11 cellular contexts compared by ENCODE assay signal in genomic region chr17:4573682-4574081, GRCh38. TPM values are rescaled to one million over a fixed set of nuclear protein-coding genes. Genes with fewer than 3 reads are reported as not detected.
DNase-seq lines count a peak whose midpoint lies in the region; ATAC-seq and TF ChIP-seq lines count a peak whose summit lies in the region.
"Had no signal": no experiment of that assay in that cellular context is flagged by ENCODE, and none has a peak within 500 bp of the region (broad histone marks: within the 10 kb centered on the region; RNA-seq: fewer than 3 reads in every experiment).

No MANE protein-coding gene starts in this region.

- intact Hi-C loops in upper lobe of right lung (cut with DNase I) = no loop called here

- DNase-seq in stimulated activated naive CD4-positive, alpha-beta T cell treated with Interleukin-2 at 50 U/mL for 16 hours (lab: John Stamatoyannopoulos, UW) = peak; percentile 80
- no peak for DNase-seq in stimulated activated naive CD4-positive, alpha-beta T cell (lab: John Stamatoyannopoulos, UW)
- DNase-seq in activated naive CD8-positive, alpha-beta T cell treated with anti-CD3 and anti-CD28 coated beads, Interleukin-2, amount 10 ng/mL, durations not matched to agents 7 days and 5 days = no peak
- no peak for DNase-seq in neuronal stem cell (ENCODE audit: low spot score)
- peak; percentile 73 for DNase-seq in upper lobe of right lung
- no peak for DNase-seq in chondrocyte (ENCODE audit: low spot score)
- no peak for DNase-seq in NCI-H748 treated with DMSO at 0.1 percent for 48 hours (lab: John Stamatoyannopoulos, UW)
- no peak for DNase-seq in activated gamma-delta T cell (lab: John Stamatoyannopoulos, UW)
- DNase-seq: NCI-H2171 had no signal

- no peak overlapping the region for H2AK5ac ChIP-seq in neuronal stem cell (ENCODE audit: low read depth, low read length)

- peak overlapping the region; percentile 79 for H2BK12ac ChIP-seq in neuronal stem cell (ENCODE audit: low read length)

- no peak overlapping the region for H3K14ac ChIP-seq in neuronal stem cell (ENCODE audit: low read length)

- H3K4me3 Mint-ChIP-seq in activated naive CD8-positive, alpha-beta T cell treated with anti-CD3 and anti-CD28 coated beads, Interleukin-2, amount 10 ng/mL, durations not matched to agents 7 days and 5 days = no peak overlapping the region
- no peak overlapping the region for H3K4me3 Mint-ChIP-seq in chondrocyte (ENCODE audit: unreplicated experiment)

- H3K4me2 ChIP-seq in neuronal stem cell (ENCODE audit: insufficient read depth, low read length, poor library complexity, severe bottlenecking) = no peak overlapping the region

- H3K4me3 ChIP-seq in neuronal stem cell (ENCODE audit: low read length in 2 of 2) (no peak overlapping the region), upper lobe of right lung (no peak overlapping the region)

- H3K23ac ChIP-seq in neuronal stem cell (ENCODE audit: low read depth, low read length, poor library complexity) = no peak overlapping the region

- H3K4me1 ChIP-seq in neuronal stem cell (ENCODE audit: control insufficient read depth in 2 of 2, insufficient read depth in 1 of 2, low read depth in 1 of 2, low read length in 2 of 2) = peaks cover 17 to 21% of the 10 kb centered on the region in 2 donors
- H3K4me1 ChIP-seq in upper lobe of right lung = no peaks in the 10 kb centered on the region

- H3K4ac ChIP-seq in neuronal stem cell (ENCODE audit: low read length) = no peak overlapping the region

- H3K9me3 ChIP-seq in neuronal stem cell (replicated peaks in 1 of 2; ENCODE audit: control insufficient read depth in 2 of 2, insufficient read depth in 1 of 2, low read depth in 1 of 2, low read length in 2 of 2) (no peaks in the 10 kb centered on the region), upper lobe of right lung (no peaks in the 10 kb centered on the region)

- H2BK15ac ChIP-seq in neuronal stem cell (ENCODE audit: low read length) = peak overlapping the region; percentile 79

- no peak overlapping the region for H3K27ac Mint-ChIP-seq in activated naive CD8-positive, alpha-beta T cell treated with anti-CD3 and anti-CD28 coated beads, Interleukin-2, amount 10 ng/mL, durations not matched to agents 7 days and 5 days
- H3K27ac Mint-ChIP-seq in chondrocyte (ENCODE audit: unreplicated experiment) = no peak overlapping the region

- ATAC-seq in activated naive CD8-positive, alpha-beta T cell treated with anti-CD3 and anti-CD28 coated beads, Interleukin-2, amount 10 ng/mL, durations not matched to agents 7 days and 5 days (ENCODE audit: low read depth) = peak; percentile 62
- peak; percentile 81 for ATAC-seq in upper lobe of right lung

- H3K4me1 Mint-ChIP-seq in activated naive CD8-positive, alpha-beta T cell treated with anti-CD3 and anti-CD28 coated beads, Interleukin-2, amount 10 ng/mL, durations not matched to agents 7 days and 5 days = peaks cover 10% of the 10 kb centered on the region
- H3K4me1 Mint-ChIP-seq in chondrocyte (ENCODE audit: low read depth) = peaks cover 9% of the 10 kb centered on the region

- no peaks in the 10 kb centered on the region for H3K79me1 ChIP-seq in neuronal stem cell (ENCODE audit: low read depth, low read length)

- no peaks in the 10 kb centered on the region for H3K36me3 ChIP-seq in neuronal stem cell (replicated peaks in 1 of 2; ENCODE audit: control insufficient read depth in 2 of 2, insufficient read depth in 2 of 2, low read length in 2 of 2)
- H3K36me3 ChIP-seq in upper lobe of right lung = no peaks in the 10 kb centered on the region

- POLR2A ChIA-PET in activated naive CD8-positive, alpha-beta T cell treated with anti-CD3 and anti-CD28 coated beads, Interleukin-2, amount 10 ng/mL, durations not matched to agents 7 days and 5 days (lab: Charles Lee) = no interaction called here

- no CpG with 5 or more reads among the region's 7 CpGs for WGBS in neuronal stem cell (ENCODE audit: extremely low coverage in 2 of 2, insufficient read length in 2 of 2, insufficient replicate concordance in 1 of 2), 2 donors

- H3K9ac ChIP-seq in neuronal stem cell (ENCODE audit: low read depth, low read length, poor library complexity) = peak overlapping the region; percentile 73

- no peak overlapping the region for H4K8ac ChIP-seq in neuronal stem cell (ENCODE audit: low read depth, low read length)

- H3K27me3 ChIP-seq in neuronal stem cell (ENCODE audit: control insufficient read depth in 3 of 3, insufficient read depth in 3 of 3, low read depth in 1 of 3, low read length in 3 of 3) (peaks cover 0 to 3% (median 0%) of the 10 kb centered on the region in 3 experiments), upper lobe of right lung (no peaks in the 10 kb centered on the region)

- H3K9me3 Mint-ChIP-seq in activated naive CD8-positive, alpha-beta T cell treated with anti-CD3 and anti-CD28 coated beads, Interleukin-2, amount 10 ng/mL, durations not matched to agents 7 days and 5 days = no peaks in the 10 kb centered on the region
- H3K9me3 Mint-ChIP-seq in chondrocyte (ENCODE audit: low read depth) = no peaks in the 10 kb centered on the region

- H3K36me3 Mint-ChIP-seq in activated naive CD8-positive, alpha-beta T cell treated with anti-CD3 and anti-CD28 coated beads, Interleukin-2, amount 10 ng/mL, durations not matched to agents 7 days and 5 days = no peaks in the 10 kb centered on the region
- H3K36me3 Mint-ChIP-seq in chondrocyte (ENCODE audit: low read depth) = no peaks in the 10 kb centered on the region

- H3K27ac ChIP-seq in neuronal stem cell (replicated peaks; ENCODE audit: low read length) (no peak overlapping the region), upper lobe of right lung (no peak overlapping the region)

- H2AFZ ChIP-seq in neuronal stem cell (ENCODE audit: low read length) = no peak overlapping the region

- H2BK120ac ChIP-seq in neuronal stem cell (ENCODE audit: low read depth, low read length) = no peak overlapping the region

- H3K27me3 Mint-ChIP-seq in activated naive CD8-positive, alpha-beta T cell treated with anti-CD3 and anti-CD28 coated beads, Interleukin-2, amount 10 ng/mL, durations not matched to agents 7 days and 5 days = peaks cover 20% of the 10 kb centered on the region
- H3K27me3 Mint-ChIP-seq in chondrocyte (ENCODE audit: low read depth) = no peaks in the 10 kb centered on the region

- H2BK5ac ChIP-seq in neuronal stem cell (ENCODE audit: low read length) = no peak overlapping the region

- H3K18ac ChIP-seq in neuronal stem cell (ENCODE audit: low read length) = peak overlapping the region; percentile 88

- TF ChIP-seq CTCF in upper lobe of right lung (IDR thresholded peaks at IDR 0.05) (no peak), chondrocyte (IDR thresholded peaks at IDR 0.05) (no peak)

- H4K91ac ChIP-seq in neuronal stem cell (ENCODE audit: low read depth, low read length, poor library complexity) = no peak overlapping the region

RNA-seq across cellular contexts. Expression of gene SMTNL2, which starts 10.6 kb away (rescaled TPM):
- total RNA-seq in activated naive CD8-positive, alpha-beta T cell treated with anti-CD3 and anti-CD28 coated beads, Interleukin-2, amount 10 ng/mL, durations not matched to agents 7 days and 5 days = not detected
- 8.7 TPM for polyA plus RNA-seq in neuronal stem cell (2013, experiment 1 of 2)
- polyA plus RNA-seq in neuronal stem cell (2013, experiment 2 of 2) = 9.0 TPM
- 2.7 TPM for total RNA-seq in upper lobe of right lung
- 0.32 to 0.36 TPM in 2 of 3 replicates, not detected in the other for total RNA-seq in chondrocyte
- total RNA-seq: A673, pulmonary artery endothelial cell had no signal

RNA-seq across cellular contexts. Expression of gene GGT6, which starts 13.3 kb away (rescaled TPM):
- total RNA-seq in activated naive CD8-positive, alpha-beta T cell treated with anti-CD3 and anti-CD28 coated beads, Interleukin-2, amount 10 ng/mL, durations not matched to agents 7 days and 5 days = not detected
- not detected for polyA plus RNA-seq in neuronal stem cell (2013, experiment 1 of 2)
- not detected for polyA plus RNA-seq in neuronal stem cell (2013, experiment 2 of 2)
- total RNA-seq in upper lobe of right lung (5.6 TPM), chondrocyte (not detected in 3 replicates)
- total RNA-seq: A673, pulmonary artery endothelial cell had no signal

RNA-seq across cellular contexts. Expression of gene MYBBP1A, which starts 18.5 kb away (rescaled TPM):
- total RNA-seq in activated naive CD8-positive, alpha-beta T cell treated with anti-CD3 and anti-CD28 coated beads, Interleukin-2, amount 10 ng/mL, durations not matched to agents 7 days and 5 days = 10 to 100 TPM; 59.1 to 61.6 TPM
- polyA plus RNA-seq in neuronal stem cell (2013, experiment 1 of 2) = 15.0 TPM
- 14.9 TPM for polyA plus RNA-seq in neuronal stem cell (2013, experiment 2 of 2)
- total RNA-seq in upper lobe of right lung (46.7 TPM), chondrocyte (33.6 to 58.2 TPM (median 36.4 TPM) in 3 replicates)

Comparison
In these comparisons a context has a peak if more than half of its experiments do, and no peak if none do; other contexts are left out.
1. DNase-seq: peak in stimulated activated naive CD4-positive, alpha-beta T cell treated with Interleukin-2 at 50 U/mL for 16 hours (single experiment) and upper lobe of right lung (single experiment); none in stimulated activated naive CD4-positive, alpha-beta T cell (0 of 6), activated naive CD8-positive, alpha-beta T cell treated with anti-CD3 and anti-CD28 coated beads, Interleukin-2, amount 10 ng/mL, durations not matched to agents 7 days and 5 days (single experiment), neuronal stem cell (single experiment), chondrocyte (single experiment), NCI-H748 treated with DMSO at 0.1 percent for 48 hours (single experiment) and activated gamma-delta T cell (single experiment).